Comparison of ENCODE assay signal across 25 cellular contexts in the genomic region with DNA sequence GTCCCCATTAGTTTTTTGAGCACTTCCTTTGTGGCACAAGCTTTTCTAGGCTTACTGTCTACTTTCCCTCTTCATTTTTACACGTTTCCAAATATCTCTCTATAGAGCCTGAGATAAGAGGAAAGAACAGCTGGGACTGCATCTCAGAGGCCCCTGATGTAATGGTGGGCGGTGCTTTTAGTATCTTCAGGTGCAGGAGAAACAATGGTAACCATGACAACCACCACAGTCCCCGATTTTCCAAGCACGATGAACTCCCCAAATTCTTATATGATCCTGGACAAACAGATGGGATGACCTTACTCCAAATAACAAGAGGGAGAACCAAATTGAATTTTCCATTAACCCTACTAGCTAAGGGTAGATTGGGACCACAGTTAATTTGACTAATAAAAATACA.
"Had no signal": no experiment of that assay in that cellular context is flagged by ENCODE, and none has a peak within 500 bp of the region (broad histone marks: within the 10 kb centered on the region; RNA-seq: fewer than 3 reads in every experiment).

No MANE protein-coding gene starts in this region.

- H3K9me3 ChIP-seq: breast epithelium, MG63, Peyer's patch, SJCRH30, SK-N-SH had no signal

- ATAC-seq: activated CD4-positive, alpha-beta T cell treated with anti-CD3 and anti-CD28 coated beads for 36 hours; activated CD8-positive, alpha-beta T cell treated with anti-CD3 and anti-CD28 coated beads for 36 hours had no signal

- DNase-seq: activated CD4-positive, alpha-beta T cell treated with anti-CD3 and anti-CD28 coated beads for 36 hours; activated CD4-positive, alpha-beta T cell treated with anti-CD3 and anti-CD28 coated beads, Interleukin-2, amount 50 U/mL, for 1 hour; activated CD8-positive, alpha-beta memory T cell treated with anti-CD3 and anti-CD28 coated beads, Interleukin-2, amount 50 U/mL, for 48 hours; activated CD8-positive, alpha-beta T cell treated with anti-CD3 and anti-CD28 coated beads for 36 hours; activated naive CD4-positive, alpha-beta T cell treated with anti-CD3 and anti-CD28 coated beads, Interleukin-2, amount 50 U/mL, for 16 hours; activated naive CD8-positive, alpha-beta T cell treated with anti-CD3 and anti-CD28 coated beads, Interleukin-2, amount 10 ng/mL, durations not matched to agents 7 days and 5 days; activated T-cell treated with anti-CD3 and anti-CD28 coated beads, Interleukin-2, amount 50 U/mL, for 1 hour; aorta; MG63; MV-4-11; NCI-H1105 treated with DMSO at 0.1 percent for 48 hours; NCI-H146; NCI-H187 treated with DMSO at 0.1 percent for 48 hours; NCI-H2081 treated with DMSO at 0.1 percent for 48 hours; NCI-H446; NCI-H82; Peyer's patch; Right ventricle myocardium superior; SJCRH30; SK-N-SH; T-helper 1 cell; WERI-Rb-1 had no signal

- H3K27ac ChIP-seq: breast epithelium, Peyer's patch, RWPE1, SJCRH30, WERI-Rb-1 had no signal

- H3K9me3 Mint-ChIP-seq: activated CD8-positive, alpha-beta T cell treated with anti-CD3 and anti-CD28 coated beads for 36 hours; activated naive CD8-positive, alpha-beta T cell treated with anti-CD3 and anti-CD28 coated beads, Interleukin-2, amount 10 ng/mL, durations not matched to agents 7 days and 5 days; IgD-negative memory B cell had no signal

- H3K4me1 Mint-ChIP-seq: activated naive CD8-positive, alpha-beta T cell treated with anti-CD3 and anti-CD28 coated beads, Interleukin-2, amount 10 ng/mL, durations not matched to agents 7 days and 5 days; IgD-negative memory B cell had no signal

- H3K27me3 Mint-ChIP-seq: activated CD4-positive, alpha-beta T cell treated with anti-CD3 and anti-CD28 coated beads for 36 hours; activated CD8-positive, alpha-beta T cell treated with anti-CD3 and anti-CD28 coated beads for 36 hours; activated naive CD8-positive, alpha-beta T cell treated with anti-CD3 and anti-CD28 coated beads, Interleukin-2, amount 10 ng/mL, durations not matched to agents 7 days and 5 days; IgD-negative memory B cell had no signal

- H3K27me3 ChIP-seq: breast epithelium, MG63, Peyer's patch, SJCRH30 had no signal

- H3K36me3 ChIP-seq: breast epithelium, MG63, Peyer's patch, SJCRH30, WERI-Rb-1 had no signal

- H3K4me1 ChIP-seq: breast epithelium, SJCRH30 had no signal

- H3K4me3 ChIP-seq: breast epithelium, MG63, Peyer's patch, SJCRH30 had no signal

- H3K4me3 Mint-ChIP-seq: activated CD4-positive, alpha-beta T cell treated with anti-CD3 and anti-CD28 coated beads for 36 hours; activated CD8-positive, alpha-beta T cell treated with anti-CD3 and anti-CD28 coated beads for 36 hours; activated naive CD8-positive, alpha-beta T cell treated with anti-CD3 and anti-CD28 coated beads, Interleukin-2, amount 10 ng/mL, durations not matched to agents 7 days and 5 days; IgD-negative memory B cell had no signal

- H3K27ac Mint-ChIP-seq: activated CD4-positive, alpha-beta T cell treated with anti-CD3 and anti-CD28 coated beads for 36 hours; activated CD8-positive, alpha-beta T cell treated with anti-CD3 and anti-CD28 coated beads for 36 hours; activated naive CD8-positive, alpha-beta T cell treated with anti-CD3 and anti-CD28 coated beads, Interleukin-2, amount 10 ng/mL, durations not matched to agents 7 days and 5 days had no signal
